Comparison of ENCODE assay signal across 15 cellular contexts in genomic region chr17:82110298-82110697, GRCh38. TPM values are rescaled to one million over a fixed set of nuclear protein-coding genes. Genes with fewer than 3 reads are reported as not detected.
A peak's percentile ranks its signal among the peaks of the same experiment; 100 is the strongest.
DNase-seq lines count a peak whose midpoint lies in the region; ATAC-seq, FAIRE-seq and TF ChIP-seq lines count a peak whose summit lies in the region.
"Had no signal": no experiment of that assay in that cellular context is flagged by ENCODE, and none has a peak within 500 bp of the region (broad histone marks: within the 10 kb centered on the region; RNA-seq: fewer than 3 reads in every experiment).

No MANE protein-coding gene starts in this region.

- H3K27ac Mint-ChIP-seq in CD8-positive, alpha-beta memory T cell, result peak overlapping the region in 5 of 8 donors; percentile 27 to 92 (median 47)
- H3K27ac Mint-ChIP-seq: activated T-helper 2 cell treated with anti-CD3 and anti-CD28 coated beads, Interferon-gamma antibody, Interleukin-2, Interleukin-4, amounts not matched to agents 10 μg/mL and 5 μg/mL and 100 μg/mL, durations not matched to agents 14 hours and 24 hours and 36 hours; nephron progenitor cell had no signal

- no peak for TF ChIP-seq EP300 in A549 (IDR thresholded peaks at IDR 0.05)

- peaks cover 0 to 8% (median 0%) of the 10 kb centered on the region in 3 donors for H3K36me3 Mint-ChIP-seq in CD8-positive, alpha-beta memory T cell
- H3K36me3 Mint-ChIP-seq: CD4-positive, CD25-positive, alpha-beta regulatory T cell had no signal

- WGBS in A549 (ENCODE audit: missing lambda C conversion rate), result 44% methylated on average over 3 of the region's 3 CpGs

- POLR2A ChIA-PET in A549 (lab: Yijun Ruan, JAX), result interaction anchor here (0.9 kb wide), 1 partner anchor 12 kb away, joined by 3 read pairs; no protein-coding TSS in a partner anchor
- POLR2A ChIA-PET in CD8-positive, alpha-beta memory T cell (lab: Charles Lee), result no interaction called here
- POLR2A ChIA-PET in RWPE1 (lab: Yijun Ruan, JAX; ENCODE audit: low non-redundant PET), result no interaction called here

- no peaks in the 10 kb centered on the region for H3K27me3 ChIP-seq in CD8-positive, alpha-beta memory T cell (ENCODE audit: insufficient read depth, low read length, poor library complexity, severe bottlenecking)
- no peaks in the 10 kb centered on the region for H3K27me3 ChIP-seq in kidney epithelial cell (ENCODE audit: control insufficient read depth, insufficient read depth, low read length)
- H3K27me3 ChIP-seq: MG63 had no signal

- peaks cover 24% of the 10 kb centered on the region for H3K4me1 ChIP-seq in A549
- H3K4me1 ChIP-seq in CD8-positive, alpha-beta memory T cell (ENCODE audit: insufficient read depth, low read length), result peaks cover 24% of the 10 kb centered on the region
- H3K4me1 ChIP-seq in mucosa of descending colon (ENCODE audit: low read depth), result peaks cover 17% of the 10 kb centered on the region

- H3K36me3 ChIP-seq in CD8-positive, alpha-beta memory T cell (ENCODE audit: insufficient read depth, low read length), result no peaks in the 10 kb centered on the region
- H3K36me3 ChIP-seq in kidney epithelial cell (ENCODE audit: control insufficient read depth, insufficient read depth, low read length), result no peaks in the 10 kb centered on the region
- H3K36me3 ChIP-seq in mucosa of descending colon (ENCODE audit: low read depth), result no peaks in the 10 kb centered on the region

- intact Hi-C loops in mucosa of descending colon (cut with DNase I, micrococcal nuclease), result no loop called here

- H3K27me3 Mint-ChIP-seq in CD8-positive, alpha-beta memory T cell, result no peaks in the 10 kb centered on the region
- H3K27me3 Mint-ChIP-seq: CD4-positive, CD25-positive, alpha-beta regulatory T cell had no signal

- no peak for TF ChIP-seq POLR2A in A549 (IDR thresholded peaks at IDR 0.05; ENCODE audit: low read length)

- H3K4me3 ChIP-seq in A549 (no peak overlapping the region), kidney epithelial cell (ENCODE audit: low read depth, low read length) (no peak overlapping the region), mucosa of descending colon (no peak overlapping the region)
- H3K4me3 ChIP-seq in CD8-positive, alpha-beta memory T cell (ENCODE audit: low read length), result no peak overlapping the region
- H3K4me3 ChIP-seq: GM23248, MG63 had no signal

- CTCF ChIA-PET in A549 (lab: Yijun Ruan, JAX), result interaction anchor here (1.2 to 5.4 kb wide), 3 partner anchors 10 to 80 kb away, joined by 3 to 18 read pairs (median 4); no protein-coding TSS in a partner anchor
- CTCF ChIA-PET in CD8-positive, alpha-beta memory T cell (lab: Charles Lee), result interaction anchor here (1.1 kb wide), 1 partner anchor 17 kb away, joined by 3 read pairs; no protein-coding TSS in a partner anchor
- CTCF ChIA-PET in RWPE1 (lab: Yijun Ruan, JAX), result no interaction called here

- no peak for TF ChIP-seq CTCF in A549 (IDR thresholded peaks at IDR 0.05)
- TF ChIP-seq CTCF in RWPE1 (conservative IDR thresholded peaks at IDR 0.05; ENCODE audit: low read depth), result no peak
- no peak for TF ChIP-seq CTCF in kidney epithelial cell (IDR thresholded peaks at IDR 0.05; ENCODE audit: insufficient read depth, low read length, poor library complexity, severe bottlenecking)
- no peak for TF ChIP-seq CTCF in mucosa of descending colon (IDR thresholded peaks at IDR 0.05)

- H3K9me3 Mint-ChIP-seq in CD8-positive, alpha-beta memory T cell, result no peaks in the 10 kb centered on the region
- H3K9me3 Mint-ChIP-seq: activated T-helper 2 cell treated with anti-CD3 and anti-CD28 coated beads, Interferon-gamma antibody, Interleukin-2, Interleukin-4, amounts not matched to agents 10 μg/mL and 5 μg/mL and 100 μg/mL, durations not matched to agents 14 hours and 24 hours and 36 hours; CD4-positive, CD25-positive, alpha-beta regulatory T cell; nephron progenitor cell had no signal

- no peak overlapping the region for H3K4me3 Mint-ChIP-seq in CD8-positive, alpha-beta memory T cell
- H3K4me3 Mint-ChIP-seq: nephron progenitor cell had no signal

- DNase-seq in A549 (ENCODE audit: low read depth in 1 of 2, low spot score in 1 of 2) (peak in 1 of 2 experiments; percentile 68), RWPE1 (ENCODE audit: low spot score) (peak; percentile 92), kidney epithelial cell (ENCODE audit: low read depth) (peak; percentile 48), OCI-M2 (lab: John Stamatoyannopoulos, UW; ENCODE audit: unreplicated experiment) (no peak), mucosa of descending colon (no peak)
- no peak for DNase-seq in CD8-positive, alpha-beta memory T cell
- DNase-seq: caudate nucleus, GF-D8, GM23248, MG63, nephron progenitor cell had no signal

- no peak for TF ChIP-seq RAD21 in A549 (conservative IDR thresholded peaks at IDR 0.05 in 1 of 2, IDR thresholded peaks at IDR 0.05 in 1 of 2)

- FAIRE-seq in A549 (lab: Jason Lieb, UNC), result peak; percentile 70

- H3K27ac ChIP-seq in A549 (no peak overlapping the region), RWPE1 (peak overlapping the region; percentile 96)
- H3K27ac ChIP-seq in CD8-positive, alpha-beta memory T cell (ENCODE audit: low read depth, low read length), result no peak overlapping the region
- H3K27ac ChIP-seq: GM23248 had no signal

- H3K4me1 Mint-ChIP-seq in CD8-positive, alpha-beta memory T cell, result peaks cover 14 to 34% (median 27%) of the 10 kb centered on the region in 3 donors

- ATAC-seq in A549, result no peak
- no peak for ATAC-seq in mucosa of descending colon
- ATAC-seq in HG03565 (IDR thresholded peaks at IDR 0.05; ENCODE audit: unreplicated experiment), result no peak
- ATAC-seq: SK-N-SH treated with all-trans-retinoic acid at 6 μM for 48 hours had no signal

- no peaks in the 10 kb centered on the region for H3K9me3 ChIP-seq in A549
- H3K9me3 ChIP-seq in CD8-positive, alpha-beta memory T cell (ENCODE audit: low read length), result no peaks in the 10 kb centered on the region
- no peaks in the 10 kb centered on the region for H3K9me3 ChIP-seq in mucosa of descending colon
- H3K9me3 ChIP-seq: MG63 had no signal

- H3K4me2 ChIP-seq in A549, result peak overlapping the region; percentile 24; the same call in 2 of the 3 replicates

TF ChIP-seq in A549, 52 proteins besides CTCF, POLR2A, EP300 and RAD21 (continues in another document):
- TF ChIP-seq KDM5A (IDR thresholded peaks at IDR 0.05) (no peak), HMGXB4 (CRISPR knock-in tag; IDR thresholded peaks at IDR 0.05; ENCODE audit: borderline replicate concordance) (no peak), ZC3H11A (IDR thresholded peaks at IDR 0.05) (no peak), TFCP2L1 (CRISPR knock-in tag; IDR thresholded peaks at IDR 0.05) (no peak), POLR2AphosphoS2 (conservative IDR thresholded peaks at IDR 0.05; ENCODE audit: low read length) (no peak)

RNA-seq across cellular contexts. Expression of gene FASN, which starts 12.3 kb away (rescaled TPM):
- 12.9 and 16.3 TPM in 2 replicates for polyA plus RNA-seq in A549 (2011; rRNA removed)
- 107 and 146 TPM in 2 replicates for polyA plus RNA-seq in A549 (2012; cell fraction: cytosol; rRNA removed)
- 443 and 799 TPM in 2 replicates for polyA plus RNA-seq in A549 (2012; cell fraction: nucleus; rRNA removed)
- polyA plus RNA-seq in A549 (2017; fragmentation: RNase III; extraction: RNeasy Plus Mini Kit Qiagen cat#74134 plus additional on column Dnase treatment), result 114 to 169 TPM (median 144 TPM) in 3 replicates
- 16.9 and 37.7 TPM in 2 replicates for polyA minus RNA-seq in A549 (2011; rRNA and poly(A)+ RNA removed)
- 100 to 1,000 TPM; 251 to 259 TPM for total RNA-seq in CD8-positive, alpha-beta memory T cell
- 2.7 TPM for polyA plus RNA-seq in CD8-positive, alpha-beta memory T cell
- 202 and 249 TPM in 2 replicates for total RNA-seq in kidney epithelial cell
- total RNA-seq in mucosa of descending colon, result 100 to 1,000 TPM in 2 of 3 donors, 10 to 100 TPM in 1; 87.2 to 115 (median 102) TPM

RNA-seq across cellular contexts. Expression of gene DUS1L, which starts 44.7 kb away (rescaled TPM):
- 48.1 and 59.5 TPM in 2 replicates for polyA plus RNA-seq in A549 (2011; rRNA removed)
- polyA plus RNA-seq in A549 (2012; cell fraction: cytosol; rRNA removed), result 169 and 171 TPM in 2 replicates
- 577 and 749 TPM in 2 replicates for polyA plus RNA-seq in A549 (2012; cell fraction: nucleus; rRNA removed)
- polyA plus RNA-seq in A549 (2017; fragmentation: RNase III; extraction: RNeasy Plus Mini Kit Qiagen cat#74134 plus additional on column Dnase treatment), result 81.5 to 84.8 TPM (median 83.6 TPM) in 3 replicates
- polyA minus RNA-seq in A549 (2011; rRNA and poly(A)+ RNA removed), result 25.8 and 30.8 TPM in 2 replicates
- total RNA-seq in CD8-positive, alpha-beta memory T cell, result 100 to 1,000 TPM; 206 to 210 TPM
- polyA plus RNA-seq in CD8-positive, alpha-beta memory T cell, result 142 TPM
- 147 and 177 TPM in 2 replicates for total RNA-seq in kidney epithelial cell
- 100 to 1,000 TPM in 2 of 3 donors, 10 to 100 TPM in 1; 99.8 to 143 (median 138) TPM for total RNA-seq in mucosa of descending colon

RNA-seq across cellular contexts. Expression of gene GPS1, which starts 58.6 kb away (rescaled TPM):
- polyA plus RNA-seq in A549 (2011; rRNA removed) (89.4 and 93.8 TPM in 2 replicates), A549 (2017; fragmentation: RNase III; extraction: RNeasy Plus Mini Kit Qiagen cat#74134 plus additional on column Dnase treatment) (122 to 130 TPM (median 126 TPM) in 3 replicates)
- polyA plus RNA-seq in A549 (2012; cell fraction: cytosol; rRNA removed), result 230 and 300 TPM in 2 replicates
- 472 and 641 TPM in 2 replicates for polyA plus RNA-seq in A549 (2012; cell fraction: nucleus; rRNA removed)
- 125 and 162 TPM in 2 replicates for polyA minus RNA-seq in A549 (2011; rRNA and poly(A)+ RNA removed)
- 100 to 1,000 TPM; 122 to 125 TPM for total RNA-seq in CD8-positive, alpha-beta memory T cell
- polyA plus RNA-seq in CD8-positive, alpha-beta memory T cell, result 151 TPM
- total RNA-seq in kidney epithelial cell (150 and 163 TPM in 2 replicates), mucosa of descending colon (10 to 100 TPM; 73.6 to 81.6 (median 80.4) TPM)

RNA-seq across cellular contexts. Expression of gene RFNG, which starts 58.7 kb away (rescaled TPM):
- polyA plus RNA-seq in A549 (2011; rRNA removed), result 8.4 and 8.9 TPM in 2 replicates
- 18.8 and 28.0 TPM in 2 replicates for polyA plus RNA-seq in A549 (2012; cell fraction: cytosol; rRNA removed)
- polyA plus RNA-seq in A549 (2012; cell fraction: nucleus; rRNA removed), result 72.7 and 93.7 TPM in 2 replicates
- polyA plus RNA-seq in A549 (2017; fragmentation: RNase III; extraction: RNeasy Plus Mini Kit Qiagen cat#74134 plus additional on column Dnase treatment), result 21.3 to 31.5 TPM (median 25.7 TPM) in 3 replicates
- 16.0 and 17.5 TPM in 2 replicates for polyA minus RNA-seq in A549 (2011; rRNA and poly(A)+ RNA removed)
- 10 to 100 TPM; 18.1 to 19.4 TPM for total RNA-seq in CD8-positive, alpha-beta memory T cell
- 7.3 TPM for polyA plus RNA-seq in CD8-positive, alpha-beta memory T cell
- total RNA-seq in kidney epithelial cell, result 72.3 and 112 TPM in 2 replicates
- 10 to 100 TPM; 30.7 to 37.9 (median 30.9) TPM for total RNA-seq in mucosa of descending colon

Comparison
In these comparisons a context has a peak if more than half of its experiments do, and no peak if none do; other contexts are left out.
1. DNase-seq: peak in RWPE1 (single experiment) and kidney epithelial cell (single experiment); none in CD8-positive, alpha-beta memory T cell (0 of 5), OCI-M2 (single experiment) and mucosa of descending colon (0 of 3).